9 cellular contexts compared by ENCODE assay signal in the genomic region with DNA sequence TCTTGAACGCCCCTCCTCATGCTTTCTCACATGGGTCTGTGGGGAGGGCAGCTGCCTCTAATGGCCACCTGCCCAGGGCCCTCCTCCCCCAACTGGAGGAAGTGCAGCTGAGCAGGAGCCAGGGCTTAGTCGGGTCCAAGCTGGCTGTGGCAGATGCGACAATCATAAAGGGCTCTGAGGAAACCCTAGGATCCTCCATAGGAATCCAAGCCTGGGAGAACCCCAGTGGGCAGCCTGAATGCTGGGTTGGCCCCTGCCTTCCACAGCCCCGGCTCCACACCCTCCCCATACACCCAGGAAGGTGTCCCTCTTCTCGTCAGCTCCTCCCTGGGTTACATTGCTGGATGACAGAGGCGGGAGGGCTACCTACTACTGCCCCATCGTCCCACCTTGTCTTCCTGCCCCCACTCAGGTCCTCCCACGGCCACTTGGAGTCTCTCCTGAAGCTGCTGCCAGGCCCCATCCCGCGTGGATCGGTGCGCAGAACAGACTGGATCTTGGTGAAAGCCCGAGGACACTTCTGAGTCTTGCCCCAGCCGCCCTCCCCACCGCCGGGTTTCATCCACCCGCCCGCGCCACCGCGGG. TPM values are rescaled to one million over a fixed set of nuclear protein-coding genes. Genes with fewer than 3 reads are reported as not detected.
DNase-seq lines count a peak whose midpoint lies in the region; ATAC-seq, FAIRE-seq and TF ChIP-seq lines count a peak whose summit lies in the region.
"Had no signal": no experiment of that assay in that cellular context is flagged by ENCODE, and none has a peak within 500 bp of the region (broad histone marks: within the 10 kb centered on the region; RNA-seq: fewer than 3 reads in every experiment).

No MANE protein-coding gene starts in this region.

- ATAC-seq in heart left ventricle = peak in 2 of 4 donors; percentile 2 to 4
- ATAC-seq in Right ventricle myocardium inferior = no peak
- no peak for ATAC-seq in GM18873 (IDR thresholded peaks at IDR 0.05; ENCODE audit: low FRiP score, unreplicated experiment)
- ATAC-seq in HG02759 (IDR thresholded peaks at IDR 0.05; ENCODE audit: unreplicated experiment) = no peak
- no peak for ATAC-seq in esophagus mucosa

- H2AFZ ChIP-seq in astrocyte (ENCODE audit: low read depth, low read length) = peak overlapping the region; percentile 75

- intact Hi-C loops in heart left ventricle (cut with DNase I) (loop anchor here in 2 of 10 donors (10.0 kb wide), 2 partner anchors 91 to 141 kb away; a partner anchor contains a TSS), Right ventricle myocardium inferior (cut with DNase I) (no loop called here), vagina (cut with DNase I) (no loop called here)

- H3K36me3 Mint-ChIP-seq in astrocyte (ENCODE audit: low read depth, unreplicated experiment) = peaks cover 4% of the 10 kb centered on the region

- no peak overlapping the region for H3K4me3 Mint-ChIP-seq in astrocyte (ENCODE audit: unreplicated experiment)

- WGBS in heart left ventricle, 4 donors = 9 to 18% (median 12%) methylated on average over 16 to 21 of the region's 21 CpGs

- H3K4me2 ChIP-seq in astrocyte (ENCODE audit: low read length) = peak overlapping the region; percentile 83

- no peak overlapping the region for H3K27ac Mint-ChIP-seq in astrocyte (ENCODE audit: unreplicated experiment)

- H3K9me3 ChIP-seq in heart left ventricle = no peaks in the 10 kb centered on the region
- H3K9me3 ChIP-seq in astrocyte (ENCODE audit: insufficient read depth, low read depth, low read length) = no peaks in the 10 kb centered on the region
- H3K9me3 ChIP-seq in vagina = no peaks in the 10 kb centered on the region

- peaks cover 0 to 22% (median 18%) of the 10 kb centered on the region in 12 donors for H3K4me1 ChIP-seq in heart left ventricle
- H3K4me1 ChIP-seq in astrocyte (ENCODE audit: insufficient read depth, low read length) = peaks cover 14% of the 10 kb centered on the region
- H3K4me1 ChIP-seq in vagina = peaks cover 23% of the 10 kb centered on the region

- no peaks in the 10 kb centered on the region for H3K79me2 ChIP-seq in astrocyte (ENCODE audit: insufficient read depth, low read length)

- peak in 1 of 5 donors; percentile 22 for DNase-seq in heart left ventricle
- no peak for DNase-seq in Right ventricle myocardium inferior (ENCODE audit: missing footprints)
- DNase-seq in astrocyte (ENCODE audit: low read depth) = no peak
- DNase-seq in medulla oblongata (ENCODE audit: extremely low spot score) = peak; percentile 57
- DNase-seq in vagina (ENCODE audit: extremely low spot score in 2 of 2) = no peak

- no peak for TF ChIP-seq CTCF in heart left ventricle (IDR thresholded peaks at IDR 0.05)
- TF ChIP-seq CTCF in astrocyte (IDR thresholded peaks at IDR 0.05; ENCODE audit: insufficient read depth, low read depth, low read length) = no peak
- TF ChIP-seq CTCF in vagina (IDR thresholded peaks at IDR 0.05) = no peak

- FAIRE-seq in astrocyte (lab: Jason Lieb, UNC) = no peak

- no peaks in the 10 kb centered on the region for H4K20me1 ChIP-seq in astrocyte (ENCODE audit: insufficient read depth, low read length)

- peaks cover 2% of the 10 kb centered on the region for H3K9me3 Mint-ChIP-seq in astrocyte (ENCODE audit: unreplicated experiment)

- H3K4me3 ChIP-seq in heart left ventricle (peak overlapping the region; percentile 22 to 74 (median 56)), astrocyte (ENCODE audit: insufficient read depth, low read depth, low read length) (peak overlapping the region; percentile 45), vagina (peak overlapping the region; percentile 54 to 64)

- H3K36me3 ChIP-seq in heart left ventricle (no peaks in the 10 kb centered on the region), astrocyte (ENCODE audit: insufficient read depth, low read length) (no peaks in the 10 kb centered on the region), vagina (no peaks in the 10 kb centered on the region)

- peak overlapping the region in 11 of 12 donors; percentile 43 to 84 (median 63) for H3K27ac ChIP-seq in heart left ventricle
- no peak overlapping the region for H3K27ac ChIP-seq in astrocyte (ENCODE audit: low read depth, low read length)
- H3K27ac ChIP-seq in vagina = peak overlapping the region; percentile 66
- H3K27ac ChIP-seq: epithelial cell of prostate had no signal

- TF ChIP-seq POLR2A in heart left ventricle (IDR thresholded peaks at IDR 0.05) = no peak
- TF ChIP-seq POLR2A in vagina (IDR thresholded peaks at IDR 0.05) = no peak

- peaks cover 3% of the 10 kb centered on the region for H3K4me1 Mint-ChIP-seq in astrocyte (ENCODE audit: low read depth, unreplicated experiment)

- H3K27me3 ChIP-seq in heart left ventricle (peaks cover 0 to 21% (median 0%) of the 10 kb centered on the region in 9 donors), astrocyte (ENCODE audit: insufficient read depth, low read length) (peaks cover 3% of the 10 kb centered on the region), vagina (no peaks in the 10 kb centered on the region)

- H3K9ac ChIP-seq in astrocyte (ENCODE audit: low read length) = peak overlapping the region; percentile 45

- peaks cover 41% of the 10 kb centered on the region for H3K27me3 Mint-ChIP-seq in astrocyte (ENCODE audit: low read depth, unreplicated experiment)

RNA-seq across cellular contexts. Expression of a gene that starts 15.6 kb away (rescaled TPM):
- total RNA-seq in heart left ventricle (10 to 100 TPM; 16.4 to 53.6 (median 28.1) TPM), Right ventricle myocardium inferior (22.0 TPM), astrocyte (94.8 and 104 TPM in 2 replicates), vagina (33.9 TPM), esophagus mucosa (40.4 TPM)
- 10 to 100 TPM; 11.3 to 41.0 TPM for polyA plus RNA-seq in heart left ventricle

RNA-seq across cellular contexts. Expression of a gene that starts 24.9 kb away (rescaled TPM):
- total RNA-seq in heart left ventricle (10 to 100 TPM in 2 of 9 donors, 1 to 10 TPM in 7; 3.5 to 26.8 (median 7.1) TPM), Right ventricle myocardium inferior (4.6 TPM), astrocyte (1.2 TPM in 2 replicates), vagina (12.5 TPM), esophagus mucosa (6.0 TPM)
- polyA plus RNA-seq in heart left ventricle = 10 to 100 TPM in 1 of 2 donors, 1 to 10 TPM in 1; 8.1 to 16.6 TPM

RNA-seq across cellular contexts. Expression of a gene that starts 52.3 kb away (rescaled TPM):
- total RNA-seq in heart left ventricle (1 to 10 TPM in 3 of 9 donors, under 1 TPM in 6; 0.51 to 1.7 (median 0.88) TPM), Right ventricle myocardium inferior (0.78 TPM), astrocyte (0.77 and 1.5 TPM in 2 replicates), vagina (0.98 TPM), esophagus mucosa (1.1 TPM)
- 1 to 10 TPM in 1 of 2 donors, under 1 TPM in 1; 0.08 to 1.1 TPM for polyA plus RNA-seq in heart left ventricle
